In genomic region chr3:179321585-179322322, GRCh38 we compare ENCODE assay signal across 2 cellular contexts.
TF ChIP-seq lines count a peak whose summit lies in the region.

No MANE protein-coding gene starts in this region.

TF ChIP-seq in GM23338, 12 proteins besides CTCF, POLR2A, EP300 and RAD21 (continued from another document):
- TF ChIP-seq REST (IDR thresholded peaks at IDR 0.05; ENCODE audit: unreplicated experiment), result no peak
- TF ChIP-seq STAT1 (IDR thresholded peaks at IDR 0.05; ENCODE audit: unreplicated experiment), result no peak
- TF ChIP-seq JUNB (IDR thresholded peaks at IDR 0.05; ENCODE audit: unreplicated experiment), result no peak
- TF ChIP-seq EZH2 (IDR thresholded peaks at IDR 0.05; ENCODE audit: low read depth, unreplicated experiment), result no peak

TF ChIP-seq in liver, 16 proteins besides CTCF, POLR2A, EP300 and RAD21 (continued from another document):
- TF ChIP-seq, protein P1, sequence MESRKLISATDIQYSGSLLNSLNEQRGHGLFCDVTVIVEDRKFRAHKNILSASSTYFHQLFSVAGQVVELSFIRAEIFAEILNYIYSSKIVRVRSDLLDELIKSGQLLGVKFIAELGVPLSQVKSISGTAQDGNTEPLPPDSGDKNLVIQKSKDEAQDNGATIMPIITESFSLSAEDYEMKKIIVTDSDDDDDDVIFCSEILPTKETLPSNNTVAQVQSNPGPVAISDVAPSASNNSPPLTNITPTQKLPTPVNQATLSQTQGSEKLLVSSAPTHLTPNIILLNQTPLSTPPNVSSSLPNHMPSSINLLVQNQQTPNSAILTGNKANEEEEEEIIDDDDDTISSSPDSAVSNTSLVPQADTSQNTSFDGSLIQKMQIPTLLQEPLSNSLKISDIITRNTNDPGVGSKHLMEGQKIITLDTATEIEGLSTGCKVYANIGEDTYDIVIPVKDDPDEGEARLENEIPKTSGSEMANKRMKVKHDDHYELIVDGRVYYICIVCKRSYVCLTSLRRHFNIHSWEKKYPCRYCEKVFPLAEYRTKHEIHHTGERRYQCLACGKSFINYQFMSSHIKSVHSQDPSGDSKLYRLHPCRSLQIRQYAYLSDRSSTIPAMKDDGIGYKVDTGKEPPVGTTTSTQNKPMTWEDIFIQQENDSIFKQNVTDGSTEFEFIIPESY (IDR thresholded peaks at IDR 0.05), result no peak
- no peak for TF ChIP-seq SP1 (IDR thresholded peaks at IDR 0.05)
- no peak for TF ChIP-seq HNF4A (conservative IDR thresholded peaks at IDR 0.05)
